Comparison of ENCODE assay signal across 10 cellular contexts in genomic region chr2:219388845-219389156, GRCh38. TPM values are rescaled to one million over a fixed set of nuclear protein-coding genes. Genes with fewer than 3 reads are reported as not detected.
A peak's percentile ranks its signal among the peaks of the same experiment; 100 is the strongest.
DNase-seq lines count a peak whose midpoint lies in the region; ATAC-seq, FAIRE-seq and TF ChIP-seq lines count a peak whose summit lies in the region.
"Had no signal": no experiment of that assay in that cellular context is flagged by ENCODE, and none has a peak within 500 bp of the region (broad histone marks: within the 10 kb centered on the region; RNA-seq: fewer than 3 reads in every experiment).

No MANE protein-coding gene starts in this region.

- H4K20me1 ChIP-seq in GM12878 (ENCODE audit: control insufficient read depth, insufficient read depth) = no peaks in the 10 kb centered on the region

- TF ChIP-seq POLR2A in GM12878 (IDR thresholded peaks at IDR 0.05; ENCODE audit: low read depth, low read length) = no peak

- 38% methylated on average over 6 of the region's 6 CpGs for WGBS in GM12878 (ENCODE audit: insufficient coverage, insufficient replicate concordance, low lambda C conversion rate, missing lambda C conversion rate)
- 49 to 64% methylated on average over 6 of the region's 6 CpGs for WGBS in lung, 2 donors

- H3K9me3 ChIP-seq in GM12878 (replicated peaks; ENCODE audit: control insufficient read depth, insufficient read depth, low read length) = no peaks in the 10 kb centered on the region; the same call in 1 of the 3 replicates
- no peaks in the 10 kb centered on the region for H3K9me3 ChIP-seq in lung (ENCODE audit: control insufficient read depth in 2 of 2, insufficient read depth in 1 of 2, low read length in 1 of 2)

- POLR2A ChIA-PET in GM12878 (lab: Charles Lee) = interaction anchor here (0.7 to 2.5 kb wide), 7 partner anchors 12 to 212 kb away, joined by 3 to 15 read pairs (median 8); partner anchors contain the start of genes CNPPD1, DNAJB2, GMPPA and STK11IP

- H3K27me3 ChIP-seq in GM12878 (replicated peaks in 1 of 2; ENCODE audit: control insufficient read depth in 2 of 2, insufficient read depth in 2 of 2, low read length in 1 of 2) (no peaks in the 10 kb centered on the region), lung (ENCODE audit: control insufficient read depth, insufficient read depth) (no peaks in the 10 kb centered on the region)

- ATAC-seq in GM12878 = no peak
- ATAC-seq in lung (ENCODE audit: insufficient read depth, low FRiP score) = no peak

- H3K27ac ChIP-seq in GM12878 (ENCODE audit: control insufficient read depth, insufficient read depth) (no peak overlapping the region), lung (ENCODE audit: low read depth in 1 of 2, low read length in 1 of 2) (peak overlapping the region; percentile 82 to 89)

- TF ChIP-seq RAD21 in GM12878 (IDR thresholded peaks at IDR 0.05; ENCODE audit: insufficient read depth, low read depth, low read length) = no peak

- H3K79me2 ChIP-seq in GM12878 (ENCODE audit: control insufficient read depth, insufficient read depth, low read length) = peaks cover 8% of the 10 kb centered on the region

- SMC1A ChIA-PET in GM12878 (lab: Charles Lee; ENCODE audit: uncharacterized antibody, unreplicated experiment) = interaction anchor here (0.7 kb wide), 1 partner anchor 14 kb away, joined by 3 read pairs; no protein-coding TSS in a partner anchor

- peaks cover 26% of the 10 kb centered on the region for H3K4me1 Mint-ChIP-seq in activated naive CD4-positive, alpha-beta T cell treated with anti-CD3 and anti-CD28 coated beads, Interleukin-2, amount 50 U/mL, for 24 hours
- peaks cover 7% of the 10 kb centered on the region for H3K4me1 Mint-ChIP-seq in type B pancreatic cell (ENCODE audit: unreplicated experiment)

- H3K36me3 ChIP-seq in GM12878 (ENCODE audit: control insufficient read depth in 2 of 2, insufficient read depth in 2 of 2, low read length in 1 of 2) (peaks cover 0 to 9% of the 10 kb centered on the region in 2 experiments; a peak in 2 of 4 replicates), lung (ENCODE audit: control insufficient read depth in 2 of 2, insufficient read depth in 2 of 2, low read length in 2 of 2) (peaks cover 4 to 21% of the 10 kb centered on the region in 2 donors)

- intact Hi-C loops in GM12878 (cut with micrococcal nuclease; ENCODE audit: unreplicated experiment) = loop anchor here (5.0 kb wide), 2 partner anchors 212 to 226 kb away; partner anchors contain the start of genes CNPPD1, NHEJ1 and RETREG2

- in situ Hi-C loops in GM12878 (cut with MboI) = no loop called here

- no TSS peak for BruUV-seq in GM12878 (replicated peaks; lab: Mats Ljungman, UMichigan)

- peak overlapping the region; percentile 8; the same call in 1 of the 2 replicates for H3K4me3 ChIP-seq in GM12878
- no peak overlapping the region for H3K4me3 ChIP-seq in lung

- peaks cover 5% of the 10 kb centered on the region for H3K4me1 ChIP-seq in GM12878 (ENCODE audit: control insufficient read depth, insufficient read depth, low read length)
- H3K4me1 ChIP-seq in lung (ENCODE audit: control insufficient read depth in 2 of 2, insufficient read depth in 2 of 2, low read length in 2 of 2) = peaks cover 4 to 21% of the 10 kb centered on the region in 2 donors

- H3K4me3 Mint-ChIP-seq in activated naive CD4-positive, alpha-beta T cell treated with anti-CD3 and anti-CD28 coated beads, Interleukin-2, amount 50 U/mL, for 24 hours = peak overlapping the region; percentile 13
- peak overlapping the region; percentile 86 for H3K4me3 Mint-ChIP-seq in type B pancreatic cell

- no peak for FAIRE-seq in GM12878 (lab: Jason Lieb, UNC)
- FAIRE-seq: G401.6 had no signal

- RAD21 ChIA-PET in GM12878 (lab: Charles Lee; ENCODE audit: unreplicated experiment) = interaction anchor here (0.6 to 1.7 kb wide), 7 partner anchors 14 to 234 kb away, joined by 3 to 6 read pairs (median 4); partner anchors contain the start of genes GMPPA and STK11IP

- H3K36me3 Mint-ChIP-seq in activated naive CD4-positive, alpha-beta T cell treated with anti-CD3 and anti-CD28 coated beads, Interleukin-2, amount 50 U/mL, for 24 hours = peaks cover 8% of the 10 kb centered on the region
- H3K36me3 Mint-ChIP-seq in type B pancreatic cell = peaks cover 4% of the 10 kb centered on the region

- no peaks in the 10 kb centered on the region for H3K27me3 Mint-ChIP-seq in activated naive CD4-positive, alpha-beta T cell treated with anti-CD3 and anti-CD28 coated beads, Interleukin-2, amount 50 U/mL, for 24 hours
- no peaks in the 10 kb centered on the region for H3K27me3 Mint-ChIP-seq in type B pancreatic cell

- TF ChIP-seq EP300 in GM12878 (IDR thresholded peaks at IDR 0.05; ENCODE audit: borderline replicate concordance in 1 of 2, control insufficient read depth in 1 of 2, low read depth in 2 of 2, low read length in 2 of 2) = no peak

- no peaks in the 10 kb centered on the region for H3K9me3 Mint-ChIP-seq in activated naive CD4-positive, alpha-beta T cell treated with anti-CD3 and anti-CD28 coated beads, Interleukin-2, amount 50 U/mL, for 24 hours
- H3K9me3 Mint-ChIP-seq in type B pancreatic cell = no peaks in the 10 kb centered on the region

- peak overlapping the region; percentile 68 for H3K4me2 ChIP-seq in GM12878 (ENCODE audit: control insufficient read depth, insufficient read depth)

- CTCF ChIA-PET in GM12878 (lab: Yijun Ruan, JAX) = interaction anchor here (0.6 to 7.8 kb wide), 14 partner anchors 8 to 269 kb away, joined by 3 to 64 read pairs (median 4); partner anchors contain the start of genes DNAJB2 and GMPPA

- H3K27ac Mint-ChIP-seq in activated naive CD4-positive, alpha-beta T cell treated with anti-CD3 and anti-CD28 coated beads, Interleukin-2, amount 50 U/mL, for 24 hours = no peak overlapping the region
- peak overlapping the region; percentile 87 for H3K27ac Mint-ChIP-seq in type B pancreatic cell

- peak overlapping the region; percentile 92 for H2AFZ ChIP-seq in GM12878 (ENCODE audit: control insufficient read depth, low read depth, low read length)

- DNase-seq in activated naive CD4-positive, alpha-beta T cell (lab: John Stamatoyannopoulos, UW) = no peak
- DNase-seq in GM12878 (ENCODE audit: low read depth, low spot score) (no peak), lung (ENCODE audit: low spot score) (no peak), type B pancreatic cell (ENCODE audit: extremely low spot score, unreplicated experiment) (no peak), NAMALWA (ENCODE audit: low spot score) (no peak), NCI-H1930 (lab: John Stamatoyannopoulos, UW) (no peak), epidermal melanocyte (ENCODE audit: insufficient read length, low spot score) (no peak)

- no peak for TF ChIP-seq CTCF in GM12878 (IDR thresholded peaks at IDR 0.05 in 2 of 3, conservative IDR thresholded peaks at IDR 0.05 in 1 of 3; ENCODE audit: control insufficient read depth in 2 of 3, extremely low read depth in 1 of 3, insufficient read depth in 1 of 3, low read depth in 3 of 3, low read length in 3 of 3)
- TF ChIP-seq CTCF in lung (IDR thresholded peaks at IDR 0.05; ENCODE audit: control extremely low read depth, extremely low read depth) = no peak
- no peak for TF ChIP-seq CTCF in type B pancreatic cell (conservative IDR thresholded peaks at IDR 0.05)

- H3K9ac ChIP-seq in GM12878 (ENCODE audit: control insufficient read depth, insufficient read depth, low read length) = no peak overlapping the region

RNA-seq across cellular contexts. Expression of gene DNPEP, which starts 1.1 kb away (rescaled TPM):
- total RNA-seq in GM12878 (2013; cell fraction: nucleolus; rRNA removed) = 60.0 and 67.2 TPM in 2 replicates
- 58.1 and 66.9 TPM in 2 replicates for total RNA-seq in GM12878 (2014; rRNA removed)
- total RNA-seq in GM12878 (2014; rRNA removed; fragmentation: Illumina TruSeq; extraction: Trizol) = 32.0 and 37.8 TPM in 2 replicates
- total RNA-seq in GM12878 (2021) = 66.0 and 68.8 TPM in 2 replicates
- polyA plus RNA-seq in GM12878 (2011; ENCODE audit: low read depth) = 25.6 TPM
- polyA plus RNA-seq in GM12878 (2011; rRNA removed) = 28.2 and 62.2 TPM in 2 replicates
- 92.5 and 105 TPM in 2 replicates for polyA plus RNA-seq in GM12878 (2011; cell fraction: cytosol; rRNA removed)
- polyA plus RNA-seq in GM12878 (2011; cell fraction: nucleus; rRNA removed) = 162 and 168 TPM in 2 replicates
- 52.2 and 64.8 TPM in 2 replicates for polyA plus RNA-seq in GM12878 (2012)
- polyA plus RNA-seq in GM12878 (2014; fragmentation: Illumina TruSeq; extraction: Trizol) = 22.0 and 46.1 TPM in 2 replicates
- 10 to 100 TPM; 33.1 to 56.3 TPM for polyA plus RNA-seq in GM12878 (2014; fragmentation: Nextera tagmentation; extraction: Ambion mirVana)
- polyA plus RNA-seq in GM12878 (2014; rRNA removed) = 66.1 and 75.1 TPM in 2 replicates
- 10 to 100 TPM; 77.8 to 82.0 TPM for polyA plus RNA-seq in GM12878 (2016; fragmentation: Nextera tagmentation; extraction: Ambion mirVana)
- 61.5 and 101 TPM in 2 replicates for polyA minus RNA-seq in GM12878 (2011; rRNA and poly(A)+ RNA removed)
- polyA minus RNA-seq in GM12878 (2011; cell fraction: cytosol; rRNA and poly(A)+ RNA removed) = 28.9 and 32.1 TPM in 2 replicates
- 40.6 and 63.1 TPM in 2 replicates for polyA minus RNA-seq in GM12878 (2011; cell fraction: nucleus; rRNA and poly(A)+ RNA removed)
- total RNA-seq in lung = 10 to 100 TPM; 73.7 to 78.6 TPM
- polyA plus RNA-seq in lung = 10 to 100 TPM; 82.9 to 89.7 TPM
- 54.1 and 56.1 TPM in 2 replicates for total RNA-seq in type B pancreatic cell (ENCODE audit: low replicate concordance)

RNA-seq across cellular contexts. Expression of gene DES, which starts 29.4 kb away (rescaled TPM):
- total RNA-seq in GM12878 (2013; cell fraction: nucleolus; rRNA removed) = not detected in 2 replicates
- total RNA-seq in GM12878 (2014; rRNA removed) = not detected in 2 replicates
- total RNA-seq in GM12878 (2014; rRNA removed; fragmentation: Illumina TruSeq; extraction: Trizol) = not detected in 2 replicates
- 0.66 and 0.80 TPM in 2 replicates for total RNA-seq in GM12878 (2021)
- not detected for polyA plus RNA-seq in GM12878 (2011; ENCODE audit: low read depth)
- polyA plus RNA-seq in GM12878 (2011; rRNA removed) = not detected in 2 replicates
- polyA plus RNA-seq in GM12878 (2011; cell fraction: cytosol; rRNA removed) = not detected in 2 replicates
- polyA plus RNA-seq in GM12878 (2011; cell fraction: nucleus; rRNA removed) = not detected in 2 replicates
- not detected in 2 replicates for polyA plus RNA-seq in GM12878 (2012)
- polyA plus RNA-seq in GM12878 (2014; fragmentation: Illumina TruSeq; extraction: Trizol) = not detected in 2 replicates
- polyA plus RNA-seq in GM12878 (2014; fragmentation: Nextera tagmentation; extraction: Ambion mirVana) = not detected
- not detected in 2 replicates for polyA plus RNA-seq in GM12878 (2014; rRNA removed)
- polyA plus RNA-seq in GM12878 (2016; fragmentation: Nextera tagmentation; extraction: Ambion mirVana) = not detected
- polyA minus RNA-seq in GM12878 (2011; rRNA and poly(A)+ RNA removed) = not detected in 2 replicates
- not detected in 2 replicates for polyA minus RNA-seq in GM12878 (2011; cell fraction: cytosol; rRNA and poly(A)+ RNA removed)
- not detected in 2 replicates for polyA minus RNA-seq in GM12878 (2011; cell fraction: nucleus; rRNA and poly(A)+ RNA removed)
- 10 to 100 TPM; 23.9 to 88.7 TPM for total RNA-seq in lung
- polyA plus RNA-seq in lung = 100 to 1,000 TPM in 1 of 2 donors, 10 to 100 TPM in 1; 27.2 to 108 TPM
- total RNA-seq in type B pancreatic cell (ENCODE audit: low replicate concordance) = 1.4 and 9.3 TPM in 2 replicates
- total RNA-seq: glomerular endothelial cell had no signal

RNA-seq across cellular contexts. Expression of gene SPEG, which starts 45.8 kb away (rescaled TPM):
- total RNA-seq in GM12878 (2013; cell fraction: nucleolus; rRNA removed) = not detected in 2 replicates
- total RNA-seq in GM12878 (2014; rRNA removed) = not detected in 2 replicates
- total RNA-seq in GM12878 (2014; rRNA removed; fragmentation: Illumina TruSeq; extraction: Trizol) = not detected in 2 replicates
- total RNA-seq in GM12878 (2021) = 0.28 TPM in 1 of 2 replicates, not detected in the other
- polyA plus RNA-seq in GM12878 (2011; ENCODE audit: low read depth) = not detected
- polyA plus RNA-seq in GM12878 (2011; rRNA removed) = not detected in 2 replicates
- 0.01 and 0.02 TPM in 2 replicates for polyA plus RNA-seq in GM12878 (2011; cell fraction: cytosol; rRNA removed)
- 0.21 TPM in 1 of 2 replicates, not detected in the other for polyA plus RNA-seq in GM12878 (2011; cell fraction: nucleus; rRNA removed)
- 0.17 TPM in 1 of 2 replicates, not detected in the other for polyA plus RNA-seq in GM12878 (2012)
- polyA plus RNA-seq in GM12878 (2014; fragmentation: Illumina TruSeq; extraction: Trizol) = not detected in 2 replicates
- polyA plus RNA-seq in GM12878 (2014; fragmentation: Nextera tagmentation; extraction: Ambion mirVana) = not detected
- polyA plus RNA-seq in GM12878 (2014; rRNA removed) = 0.01 and 0.03 TPM in 2 replicates
- not detected for polyA plus RNA-seq in GM12878 (2016; fragmentation: Nextera tagmentation; extraction: Ambion mirVana)
- polyA minus RNA-seq in GM12878 (2011; rRNA and poly(A)+ RNA removed) = not detected in 2 replicates
- polyA minus RNA-seq in GM12878 (2011; cell fraction: cytosol; rRNA and poly(A)+ RNA removed) = not detected in 2 replicates
- polyA minus RNA-seq in GM12878 (2011; cell fraction: nucleus; rRNA and poly(A)+ RNA removed) = not detected in 2 replicates
- total RNA-seq in lung = 10 to 100 TPM in 1 of 2 donors, 1 to 10 TPM in 1; 8.7 to 15.6 TPM
- 10 to 100 TPM in 1 of 2 donors, 1 to 10 TPM in 1; 3.7 to 10.5 TPM for polyA plus RNA-seq in lung
- total RNA-seq in type B pancreatic cell (ENCODE audit: low replicate concordance) = 11.5 and 49.4 TPM in 2 replicates

RNA-seq across cellular contexts. Expression of gene RESP18, which starts 56.3 kb away (rescaled TPM):
- total RNA-seq in GM12878 (2013; cell fraction: nucleolus; rRNA removed) = not detected in 2 replicates
- total RNA-seq in GM12878 (2014; rRNA removed) = not detected in 2 replicates
- not detected in 2 replicates for total RNA-seq in GM12878 (2014; rRNA removed; fragmentation: Illumina TruSeq; extraction: Trizol)
- total RNA-seq in GM12878 (2021) = not detected in 2 replicates
- not detected for polyA plus RNA-seq in GM12878 (2011; ENCODE audit: low read depth)
- not detected in 2 replicates for polyA plus RNA-seq in GM12878 (2011; rRNA removed)
- not detected in 2 replicates for polyA plus RNA-seq in GM12878 (2011; cell fraction: cytosol; rRNA removed)
- not detected in 2 replicates for polyA plus RNA-seq in GM12878 (2011; cell fraction: nucleus; rRNA removed)
- polyA plus RNA-seq in GM12878 (2012) = not detected in 2 replicates
- polyA plus RNA-seq in GM12878 (2014; fragmentation: Illumina TruSeq; extraction: Trizol) = not detected in 2 replicates
- polyA plus RNA-seq in GM12878 (2014; fragmentation: Nextera tagmentation; extraction: Ambion mirVana) = not detected
- not detected in 2 replicates for polyA plus RNA-seq in GM12878 (2014; rRNA removed)
- polyA plus RNA-seq in GM12878 (2016; fragmentation: Nextera tagmentation; extraction: Ambion mirVana) = not detected
- polyA minus RNA-seq in GM12878 (2011; rRNA and poly(A)+ RNA removed) = not detected in 2 replicates
- not detected in 2 replicates for polyA minus RNA-seq in GM12878 (2011; cell fraction: cytosol; rRNA and poly(A)+ RNA removed)
- polyA minus RNA-seq in GM12878 (2011; cell fraction: nucleus; rRNA and poly(A)+ RNA removed) = not detected in 2 replicates
- total RNA-seq in lung = not detected
- polyA plus RNA-seq in lung = not detected
- not detected in 2 replicates for total RNA-seq in type B pancreatic cell (ENCODE audit: low replicate concordance)
- total RNA-seq: glomerular endothelial cell had no signal
